8 cellular contexts compared by ENCODE assay signal in genomic region chr9:88387035-88387732, GRCh38. TPM values are rescaled to one million over a fixed set of nuclear protein-coding genes. Genes with fewer than 3 reads are reported as not detected.
A peak's percentile ranks its signal among the peaks of the same experiment; 100 is the strongest.
DNase-seq lines count a peak whose midpoint lies in the region; ATAC-seq and TF ChIP-seq lines count a peak whose summit lies in the region.

No MANE protein-coding gene starts in this region.

- H3K27me3 ChIP-seq in Panc1 (ENCODE audit: control insufficient read depth, insufficient read depth, low read length) (no peaks in the 10 kb centered on the region), left lung (no peaks in the 10 kb centered on the region)

- TSS peak; percentile 84 for BruUV-seq in Panc1 (replicated peaks; lab: Mats Ljungman, UMichigan)

- DNase-seq in A172 (ENCODE audit: low spot score) (peak; percentile 20), GM13976 (ENCODE audit: low spot score) (peak; percentile 32), Panc1 (ENCODE audit: low read depth, low spot score) (no peak), choroid plexus epithelial cell (ENCODE audit: low read depth) (peak; percentile 77), left lung (peak; percentile 59 to 78)
- peak; percentile 4 to 7 for DNase-seq in stimulated activated CD8-positive, alpha-beta memory T cell treated with anti-CD3 and anti-CD28 coated beads, Interleukin-4, amount 100 ng/mL, for 4 hours (ENCODE audit: low read depth in 2 of 2, low spot score in 1 of 2)

- peaks cover 16% of the 10 kb centered on the region; the same call in 1 of the 2 replicates for H3K4me1 ChIP-seq in Panc1 (ENCODE audit: control insufficient read depth, insufficient read depth, low read length)
- peaks cover 7 to 42% of the 10 kb centered on the region in 2 donors for H3K4me1 ChIP-seq in left lung

- TF ChIP-seq CTCF in GM13976 (IDR thresholded peaks at IDR 0.05; ENCODE audit: borderline replicate concordance, control extremely low read depth, extremely low read depth, insufficient read depth, missing control alignments) (no peak), Panc1 (IDR thresholded peaks at IDR 0.05) (no peak), choroid plexus epithelial cell (conservative IDR thresholded peaks at IDR 0.05; ENCODE audit: low read depth, low read length) (no peak), left lung (IDR thresholded peaks at IDR 0.05) (no peak)

- POLR2A ChIA-PET in Panc1 (lab: Charles Lee) = no interaction called here

- in situ Hi-C loops in GM13976 (cut with MboI; ENCODE audit: low sequenced_read_pairs, unreplicated experiment) = no loop called here
- in situ Hi-C loops in Panc1 (cut with HindIII; ENCODE audit: low pct_unique_long_range_greater_than_20kb, low sequenced_read_pairs) = no loop called here

- intact Hi-C loops in Panc1 (cut with micrococcal nuclease; ENCODE audit: unreplicated experiment) (loop anchor here (10.0 kb wide), 2 partner anchors 192 to 312 kb away; no protein-coding TSS in a partner anchor), left lung (cut with DNase I) (no loop called here)

- peak overlapping the region; percentile 90 for H3K27ac ChIP-seq in Panc1 (ENCODE audit: low read length)
- peak overlapping the region; percentile 82 to 91 for H3K27ac ChIP-seq in left lung

- ATAC-seq in Panc1 (no peak), left lung (peak; percentile 57), HG03139 (IDR thresholded peaks at IDR 0.05; ENCODE audit: unreplicated experiment) (no peak), HG03175 (IDR thresholded peaks at IDR 0.05; ENCODE audit: unreplicated experiment) (no peak)

- CTCF ChIA-PET in Panc1 (lab: Charles Lee) = no interaction called here

- H3K4me3 ChIP-seq in Panc1 (ENCODE audit: low read depth in 2 of 2, low read length in 2 of 2) = peak overlapping the region; percentile 72 to 87
- H3K4me3 ChIP-seq in choroid plexus epithelial cell (ENCODE audit: low read depth, low read length) = peak overlapping the region; percentile 92
- H3K4me3 ChIP-seq in left lung = peak overlapping the region; percentile 81 to 83

- H3K9me3 ChIP-seq in Panc1 (ENCODE audit: control insufficient read depth, insufficient read depth, low read depth, low read length) (no peaks in the 10 kb centered on the region), left lung (no peaks in the 10 kb centered on the region)

- H3K36me3 ChIP-seq in Panc1 (ENCODE audit: control insufficient read depth, insufficient read depth, low read length) (peaks cover 2% of the 10 kb centered on the region; the same call in 1 of the 2 replicates), left lung (no peaks in the 10 kb centered on the region)

RNA-seq across cellular contexts. Expression of gene SPIN1, which starts 1.1 kb away (rescaled TPM):
- 160 and 246 TPM in 2 replicates for total RNA-seq in A172 (2014; rRNA removed; shearing (Covaris generic))
- 76.9 TPM for total RNA-seq in Panc1 (2021; ENCODE audit: unreplicated experiment)
- 41.0 TPM for polyA plus RNA-seq in Panc1 (2012; ENCODE audit: insufficient read length)
- total RNA-seq in left lung = 10 to 100 TPM; 56.1 to 71.6 TPM
